Comparison of ENCODE assay signal across 8 cellular contexts in genomic region chr20:20568604-20569205, GRCh38.
A peak's percentile ranks its signal among the peaks of the same experiment; 100 is the strongest.
DNase-seq lines count a peak whose midpoint lies in the region; ATAC-seq, FAIRE-seq and TF ChIP-seq lines count a peak whose summit lies in the region.

No MANE protein-coding gene starts in this region.

- H3K4me3 ChIP-seq in LNCaP clone FGC (ENCODE audit: low read depth, low read length) = no peak overlapping the region

- ATAC-seq in HG03378 (IDR thresholded peaks at IDR 0.05; ENCODE audit: unreplicated experiment) (no peak), HG03108 (IDR thresholded peaks at IDR 0.05; ENCODE audit: unreplicated experiment) (no peak)

- DNase-seq in activated CD8-positive, alpha-beta memory T cell treated with anti-CD3 and anti-CD28 coated beads, Interleukin-2, amount 50 U/mL, for 4 hours = peak; percentile 20
- DNase-seq in activated CD8-positive, alpha-beta memory T cell treated with anti-CD3 and anti-CD28 coated beads for 24 hours = no peak
- no peak for DNase-seq in LNCaP clone FGC (ENCODE audit: low read depth)
- peak; percentile 73 for DNase-seq in RKO (ENCODE audit: low spot score)
- DNase-seq in midbrain (lab: John Stamatoyannopoulos, UW) = peak; percentile 78

- FAIRE-seq in colon (lab: Jason Lieb, UNC) = peak; percentile 71

- peak; percentile 79 for TF ChIP-seq CTCF in LNCaP clone FGC (IDR thresholded peaks at IDR 0.05; ENCODE audit: control insufficient read depth, extremely low read depth, insufficient read depth)

Comparison
In these comparisons a context has a peak if more than half of its experiments do, and no peak if none do; other contexts are left out.
1. DNase-seq: peak in activated CD8-positive, alpha-beta memory T cell treated with anti-CD3 and anti-CD28 coated beads, Interleukin-2, amount 50 U/mL, for 4 hours (single experiment), RKO (single experiment) and midbrain (single experiment); none in activated CD8-positive, alpha-beta memory T cell treated with anti-CD3 and anti-CD28 coated beads for 24 hours (single experiment) and LNCaP clone FGC (single experiment).